9 cellular contexts compared by ENCODE assay signal in the genomic region with DNA sequence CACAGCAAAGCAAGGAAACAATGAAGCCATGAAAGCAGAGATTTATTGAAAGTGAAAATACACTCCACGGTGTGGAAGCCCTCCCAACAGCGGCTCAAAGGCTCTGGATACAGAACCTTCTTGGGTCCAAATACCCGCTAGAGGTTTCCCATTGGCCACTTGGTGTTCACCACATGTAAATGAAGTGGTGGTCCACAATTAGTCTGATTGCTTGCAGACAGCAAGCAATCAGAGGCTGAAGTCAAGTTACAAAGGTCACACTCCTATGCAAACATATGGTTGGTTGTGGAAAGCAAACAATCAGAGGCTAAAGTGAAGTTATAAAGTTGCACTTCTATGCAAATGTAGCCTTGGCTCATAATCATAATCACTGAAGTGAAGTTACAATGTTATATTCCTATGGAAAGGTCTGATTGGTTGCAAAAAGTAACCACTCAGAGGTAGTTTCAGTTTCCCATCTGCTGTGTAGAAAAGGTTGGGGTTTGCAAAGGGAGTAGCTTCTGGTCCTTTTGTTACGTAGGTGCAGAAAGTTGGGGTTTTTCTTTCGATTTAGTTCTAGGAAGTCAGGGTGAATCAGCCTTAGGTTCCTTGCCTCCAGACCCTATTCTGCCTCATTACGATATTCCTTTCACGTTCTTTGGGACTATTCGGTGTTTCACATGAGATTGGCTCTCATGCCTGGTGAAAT. TPM values are rescaled to one million over a fixed set of nuclear protein-coding genes. Genes with fewer than 3 reads are reported as not detected.
DNase-seq lines count a peak whose midpoint lies in the region; ATAC-seq lines count a peak whose summit lies in the region.
"Had no signal": no experiment of that assay in that cellular context is flagged by ENCODE, and none has a peak within 500 bp of the region (broad histone marks: within the 10 kb centered on the region; RNA-seq: fewer than 3 reads in every experiment).

No MANE protein-coding gene starts in this region.

- peak overlapping the region in 1 of 2 donors; percentile 47 for H3K4me3 ChIP-seq in muscle layer of duodenum (ENCODE audit: low read depth in 1 of 2, low read length in 2 of 2)

- H3K4me1 ChIP-seq in muscle layer of duodenum (ENCODE audit: control insufficient read depth in 1 of 2, insufficient read depth in 2 of 2, low read length in 2 of 2) = no peaks in the 10 kb centered on the region

- DNase-seq in activated T-cell treated with anti-CD3 and anti-CD28 coated beads for 24 hours (ENCODE audit: low read depth) (peak; percentile 30), posterior vena cava (ENCODE audit: low spot score) (no peak), AG20443 (ENCODE audit: low spot score) (no peak)
- no peak for DNase-seq in activated T-cell treated with anti-CD3 and anti-CD28 coated beads, Interleukin-2, amount 50 U/mL, for 1 hour
- DNase-seq in activated CD8-positive, alpha-beta memory T cell treated with anti-CD3 and anti-CD28 coated beads, Interleukin-2, amount 50 U/mL, for 4 hours = no peak

- intact Hi-C loops in posterior vena cava (cut with DNase I) = no loop called here

- peak; percentile 87 for ATAC-seq in HG02981 (IDR thresholded peaks at IDR 0.05; ENCODE audit: unreplicated experiment)

- H3K4me1 Mint-ChIP-seq in T-helper 1 cell treated with Interleukin-12 subunit alpha and Interleukin-12 subunit beta and Interleukin-4 antibody, amounts not matched to agents 30 μg/mL and 1 μg/mL, for 36 hours (ENCODE audit: low read depth) = peaks cover 37% of the 10 kb centered on the region

- peak overlapping the region; percentile 97 for H3K27ac Mint-ChIP-seq in T-helper 1 cell treated with Interleukin-12 subunit alpha and Interleukin-12 subunit beta and Interleukin-4 antibody, amounts not matched to agents 30 μg/mL and 1 μg/mL, for 36 hours

- no peaks in the 10 kb centered on the region for H3K27me3 ChIP-seq in muscle layer of duodenum (ENCODE audit: low read depth, low read length)

- H3K36me3 ChIP-seq in muscle layer of duodenum (ENCODE audit: control insufficient read depth in 1 of 2, insufficient read depth in 2 of 2, low read length in 2 of 2) = no peaks in the 10 kb centered on the region

- H3K27ac ChIP-seq in muscle layer of duodenum (ENCODE audit: low read length) = peak overlapping the region; percentile 24
- H3K27ac ChIP-seq: C4-2B had no signal

- H3K9me3 Mint-ChIP-seq in T-helper 1 cell treated with Interleukin-12 subunit alpha and Interleukin-12 subunit beta and Interleukin-4 antibody, amounts not matched to agents 30 μg/mL and 1 μg/mL, for 36 hours = no peaks in the 10 kb centered on the region

- H3K36me3 Mint-ChIP-seq in T-helper 1 cell treated with Interleukin-12 subunit alpha and Interleukin-12 subunit beta and Interleukin-4 antibody, amounts not matched to agents 30 μg/mL and 1 μg/mL, for 36 hours (ENCODE audit: low read depth) = no peaks in the 10 kb centered on the region

- peak overlapping the region; percentile 77 for H3K4me3 Mint-ChIP-seq in T-helper 1 cell treated with Interleukin-12 subunit alpha and Interleukin-12 subunit beta and Interleukin-4 antibody, amounts not matched to agents 30 μg/mL and 1 μg/mL, for 36 hours

- no peaks in the 10 kb centered on the region for H3K9me3 ChIP-seq in muscle layer of duodenum (ENCODE audit: control insufficient read depth in 1 of 2, low read length in 2 of 2)

- no peaks in the 10 kb centered on the region for H3K27me3 Mint-ChIP-seq in T-helper 1 cell treated with Interleukin-12 subunit alpha and Interleukin-12 subunit beta and Interleukin-4 antibody, amounts not matched to agents 30 μg/mL and 1 μg/mL, for 36 hours (ENCODE audit: low read depth)

RNA-seq across cellular contexts. Expression of a gene that starts 36.8 kb away (rescaled TPM):
- 10 to 100 TPM; 13.9 to 17.2 TPM for total RNA-seq in posterior vena cava
